19 cellular contexts compared by ENCODE assay signal in the genomic region with DNA sequence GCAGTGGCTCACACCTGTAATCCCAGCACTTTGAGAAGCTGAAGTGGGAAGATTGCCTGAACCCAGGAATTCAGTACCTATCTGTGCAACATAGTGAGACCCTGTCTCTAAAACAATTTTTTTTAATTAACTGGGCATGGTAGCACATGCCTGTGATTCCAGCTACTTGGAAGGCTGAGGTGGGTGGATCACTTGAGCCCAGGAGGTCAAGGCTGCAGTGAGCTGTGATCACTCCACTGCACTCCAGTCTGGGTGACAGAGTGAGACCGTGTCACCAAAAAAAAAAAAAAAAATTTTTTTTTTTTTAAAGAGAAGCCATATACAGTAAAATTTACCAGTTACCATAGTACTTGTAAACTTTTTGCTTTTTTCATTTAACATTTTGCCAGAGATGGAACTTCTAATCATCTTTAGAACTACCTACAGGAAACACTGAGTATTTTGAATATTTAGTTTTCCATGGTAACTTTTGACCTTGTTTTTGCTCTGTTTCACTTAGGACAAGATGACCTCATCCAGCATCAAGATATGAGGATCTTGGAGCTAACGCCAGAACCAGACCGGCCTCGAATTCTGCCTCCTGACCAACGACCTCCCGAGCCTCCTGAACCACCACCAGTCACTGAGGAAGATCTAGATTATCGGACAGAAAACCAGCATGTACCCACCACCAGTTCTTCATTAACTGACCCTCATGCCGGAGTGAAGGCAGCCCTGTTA. TPM values are rescaled to one million over a fixed set of nuclear protein-coding genes. Genes with fewer than 3 reads are reported as not detected.
"Had no signal": no experiment of that assay in that cellular context is flagged by ENCODE, and none has a peak within 500 bp of the region (broad histone marks: within the 10 kb centered on the region; RNA-seq: fewer than 3 reads in every experiment).

No MANE protein-coding gene starts in this region.

- H3K27me3 Mint-ChIP-seq: activated naive CD4-positive, alpha-beta T cell treated with anti-CD3 and anti-CD28 coated beads, Interleukin-2, amount 50 U/mL, for 24 hours; effector memory CD8-positive, alpha-beta T cell; natural killer cell treated with Interleukin-12 subunit alpha and Interleukin-12 subunit beta and Interleukin-15 and Interleukin-18, amount 100 ng/mL, for 72 hours had no signal

- DNase-seq: activated CD4-positive, alpha-beta T cell treated with anti-CD3 and anti-CD28 coated beads, Interleukin-2, amount 50 U/mL, for 48 hours; activated CD4-positive, CD25-positive, alpha-beta regulatory T cell treated with anti-CD3 and anti-CD28 coated beads, Interleukin-2, amount 50 U/mL, for 72 hours; activated effector memory CD4-positive, alpha-beta T cell treated with anti-CD3 and anti-CD28 coated beads, Interleukin-2, amount 50 U/mL, for 16 hours; activated T-cell treated with anti-CD3 and anti-CD28 coated beads, Interleukin-2, amount 50 U/mL, for 48 hours; amniotic stem cell; caudate nucleus; effector memory CD8-positive, alpha-beta T cell; foreskin fibroblast; left cardiac atrium; posterior cingulate gyrus; stimulated activated CD4-positive, alpha-beta T cell treated with anti-CD3 and anti-CD28 coated beads, Interleukin-1b, Interleukin-23, amount 100 ng/mL, for 48 hours; stimulated activated CD8-positive, alpha-beta memory T cell treated with anti-CD3 and anti-CD28 coated beads, Interleukin-4, amount 100 ng/mL, for 48 hours; stimulated activated naive CD4-positive, alpha-beta T cell treated with Interleukin-2 at 50 U/mL for 16 hours; T1000; tibial artery had no signal

- H3K9me3 Mint-ChIP-seq: activated naive CD4-positive, alpha-beta T cell treated with anti-CD3 and anti-CD28 coated beads, Interleukin-2, amount 50 U/mL, for 24 hours; effector memory CD8-positive, alpha-beta T cell; mesothelial cell of epicardium; natural killer cell treated with Interleukin-12 subunit alpha and Interleukin-12 subunit beta and Interleukin-15 and Interleukin-18, amount 100 ng/mL, for 72 hours had no signal

- ATAC-seq: effector memory CD8-positive, alpha-beta T cell; natural killer cell treated with Interleukin-12 subunit alpha and Interleukin-12 subunit beta and Interleukin-15 and Interleukin-18, amount 100 ng/mL, for 72 hours had no signal

- H3K4me3 Mint-ChIP-seq: activated naive CD4-positive, alpha-beta T cell treated with anti-CD3 and anti-CD28 coated beads, Interleukin-2, amount 50 U/mL, for 24 hours; effector memory CD8-positive, alpha-beta T cell; mesothelial cell of epicardium; natural killer cell treated with Interleukin-12 subunit alpha and Interleukin-12 subunit beta and Interleukin-15 and Interleukin-18, amount 100 ng/mL, for 72 hours had no signal

RNA-seq across cellular contexts. Expression of a gene that starts 41.0 kb away (rescaled TPM):
- total RNA-seq: T-helper 1 cell treated with Interleukin-12 subunit alpha and Interleukin-12 subunit beta and Interleukin-4 antibody, amounts not matched to agents 30 ng/mL and 1 ng/mL, for 36 hours had no signal
